Comparison of ENCODE assay signal across 12 cellular contexts in the genomic region with DNA sequence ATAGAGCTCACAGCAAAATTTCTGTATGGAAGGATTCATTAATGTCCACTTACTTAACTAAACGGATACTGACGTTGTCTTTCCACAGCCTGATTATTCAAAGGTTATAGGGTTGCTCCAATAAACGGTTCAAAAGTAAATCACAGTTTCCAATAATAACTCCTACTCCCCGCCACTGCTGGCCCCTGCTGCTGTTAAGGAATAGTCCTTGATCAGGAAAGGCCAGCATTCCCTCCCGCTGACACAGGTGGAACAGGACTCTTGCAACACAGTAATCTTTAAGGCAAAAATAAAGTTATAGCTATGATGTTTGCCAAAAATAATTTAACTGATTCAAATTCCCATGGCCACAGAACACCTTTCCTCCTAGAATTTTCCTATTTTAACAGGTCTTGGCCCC. TPM values are rescaled to one million over a fixed set of nuclear protein-coding genes. Genes with fewer than 3 reads are reported as not detected.
DNase-seq lines count a peak whose midpoint lies in the region; ATAC-seq and TF ChIP-seq lines count a peak whose summit lies in the region.
"Had no signal": no experiment of that assay in that cellular context is flagged by ENCODE, and none has a peak within 500 bp of the region (broad histone marks: within the 10 kb centered on the region; RNA-seq: fewer than 3 reads in every experiment).

No MANE protein-coding gene starts in this region.

- peaks cover 6% of the 10 kb centered on the region for H3K79me1 ChIP-seq in H9 (ENCODE audit: insufficient read depth, low read depth, low read length, poor library complexity, severe bottlenecking)
- peaks cover 4% of the 10 kb centered on the region for H3K79me1 ChIP-seq in trophoblast cell (ENCODE audit: low read length)

- no peak overlapping the region for H2BK20ac ChIP-seq in H9 (ENCODE audit: low read depth, low read length, poor library complexity, severe bottlenecking)

- POLR2A ChIA-PET in CD4-positive, alpha-beta memory T cell (lab: Charles Lee; ENCODE audit: partially characterized antibody) = no interaction called here

- H3K14ac ChIP-seq in H9 (ENCODE audit: insufficient read depth, low read length) (no peak overlapping the region), trophoblast cell (ENCODE audit: low read length) (no peak overlapping the region)

- no peak overlapping the region for H3K4ac ChIP-seq in H9 (ENCODE audit: low read depth, low read length)
- no peak overlapping the region for H3K4ac ChIP-seq in trophoblast cell (ENCODE audit: low read depth, low read length)

- no peak overlapping the region for H2BK12ac ChIP-seq in H9 (ENCODE audit: insufficient read length, low read depth, low read length)
- no peak overlapping the region for H2BK12ac ChIP-seq in trophoblast cell (ENCODE audit: low read length)

- no peak overlapping the region for H2AK5ac ChIP-seq in H9 (ENCODE audit: insufficient read length, low read length)
- no peak overlapping the region for H2AK5ac ChIP-seq in trophoblast cell (ENCODE audit: low read length)

- H3K23ac ChIP-seq in H9 (ENCODE audit: insufficient read length, low read depth, low read length) = no peak overlapping the region
- H3K23ac ChIP-seq in trophoblast cell (ENCODE audit: low read length) = no peak overlapping the region

- H3K4me3 ChIP-seq in left ventricle myocardium inferior (peak overlapping the region; percentile 9), trophoblast cell (ENCODE audit: low read depth, low read length) (no peak overlapping the region)
- H3K4me3 ChIP-seq in CD4-positive, alpha-beta memory T cell (ENCODE audit: low read length in 2 of 2) = no peak overlapping the region

- H2BK120ac ChIP-seq in H9 (ENCODE audit: low read depth, low read length, poor library complexity, severe bottlenecking) (no peak overlapping the region), trophoblast cell (ENCODE audit: insufficient read depth, low read length, poor library complexity) (no peak overlapping the region)

- H3K9me3 ChIP-seq in H9 (ENCODE audit: control insufficient read depth, low read depth, low read length) (no peaks in the 10 kb centered on the region), left ventricle myocardium inferior (replicated peaks) (no peaks in the 10 kb centered on the region), trophoblast cell (ENCODE audit: insufficient read depth, low read depth, low read length) (no peaks in the 10 kb centered on the region)
- H3K9me3 ChIP-seq in CD4-positive, alpha-beta memory T cell (ENCODE audit: control insufficient read depth in 1 of 2, low read length in 2 of 2) = no peaks in the 10 kb centered on the region

- peaks cover 3% of the 10 kb centered on the region; the same call in 1 of the 2 replicates for H3K79me2 ChIP-seq in H9 (ENCODE audit: insufficient read depth, low read length)
- H3K79me2 ChIP-seq in trophoblast cell (ENCODE audit: control insufficient read depth, insufficient read depth, low read length, poor library complexity) = no peaks in the 10 kb centered on the region

- H3K27me3 ChIP-seq in H9 (ENCODE audit: insufficient read depth, low read length) (no peaks in the 10 kb centered on the region), left ventricle myocardium inferior (ENCODE audit: low read depth) (no peaks in the 10 kb centered on the region), trophoblast cell (ENCODE audit: insufficient read depth, low read length) (no peaks in the 10 kb centered on the region)
- no peaks in the 10 kb centered on the region for H3K27me3 ChIP-seq in CD4-positive, alpha-beta memory T cell (ENCODE audit: insufficient read depth, low read length)

- H3K18ac ChIP-seq in H9 (ENCODE audit: insufficient read length, low read depth, low read length) = no peak overlapping the region
- no peak overlapping the region for H3K18ac ChIP-seq in trophoblast cell (ENCODE audit: low read length)

- no peaks in the 10 kb centered on the region for H3K36me3 ChIP-seq in left ventricle myocardium inferior
- H3K36me3 ChIP-seq in trophoblast cell (ENCODE audit: control insufficient read depth in 1 of 2, insufficient read depth in 2 of 2, low read length in 2 of 2) = peaks cover 3 to 7% of the 10 kb centered on the region in 2 experiments
- no peaks in the 10 kb centered on the region for H3K36me3 ChIP-seq in CD4-positive, alpha-beta memory T cell (ENCODE audit: insufficient read depth, low read length)

- H2AFZ ChIP-seq in H9 (ENCODE audit: low read length) = no peak overlapping the region
- H2AFZ ChIP-seq in trophoblast cell (ENCODE audit: insufficient read depth, low read length, poor library complexity) = no peak overlapping the region

- H3K4me2 ChIP-seq in H9 (ENCODE audit: insufficient read depth, insufficient read length, low read length) (peak overlapping the region; percentile 60), trophoblast cell (ENCODE audit: low read length) (no peak overlapping the region)

- peaks cover 10 to 35% (median 20%) of the 10 kb centered on the region in 3 experiments for H3K36me3 Mint-ChIP-seq in H9 (ENCODE audit: insufficient read depth in 1 of 3, low read depth in 3 of 3)
- peaks cover 45% of the 10 kb centered on the region for H3K36me3 Mint-ChIP-seq in brain
- H3K36me3 Mint-ChIP-seq in CD4-positive, alpha-beta memory T cell = no peaks in the 10 kb centered on the region
- H3K36me3 Mint-ChIP-seq: activated naive CD4-positive, alpha-beta T cell treated with anti-CD3 and anti-CD28 coated beads, Interleukin-2, amount 50 U/mL, for 72 hours had no signal

- no peaks in the 10 kb centered on the region for H3K23me2 ChIP-seq in H9 (ENCODE audit: insufficient read length, low read depth, low read length, poor library complexity, severe bottlenecking)

- H4K5ac ChIP-seq in H9 (ENCODE audit: insufficient read length, low read depth, low read length) = no peak overlapping the region

- no peaks in the 10 kb centered on the region for H4K20me1 ChIP-seq in H9 (ENCODE audit: control insufficient read depth, insufficient read depth, insufficient read length)

- peaks cover 5% of the 10 kb centered on the region for H3K4me1 ChIP-seq in H9 (ENCODE audit: insufficient read depth, low read length)
- peaks cover 49% of the 10 kb centered on the region for H3K4me1 ChIP-seq in left ventricle myocardium inferior
- peaks cover 2 to 4% of the 10 kb centered on the region in 2 experiments for H3K4me1 ChIP-seq in trophoblast cell (ENCODE audit: control insufficient read depth in 1 of 2, insufficient read depth in 2 of 2, low read length in 2 of 2)
- no peaks in the 10 kb centered on the region for H3K4me1 ChIP-seq in CD4-positive, alpha-beta memory T cell (ENCODE audit: insufficient read depth, low read length)

- ATAC-seq in esophagus mucosa (no peak), HG02763 (IDR thresholded peaks at IDR 0.05; ENCODE audit: unreplicated experiment) (no peak)
- ATAC-seq: activated CD4-positive, alpha-beta T cell treated with anti-CD3 and anti-CD28 coated beads for 36 hours; activated naive CD4-positive, alpha-beta T cell treated with anti-CD3 and anti-CD28 coated beads, Interleukin-2, amount 50 U/mL, for 72 hours; T-helper 17 cell had no signal

- H3K27ac ChIP-seq in H9 (ENCODE audit: insufficient read length, low read depth, low read length) (no peak overlapping the region), left ventricle myocardium inferior (replicated peaks) (no peak overlapping the region), trophoblast cell (ENCODE audit: low read depth, low read length) (no peak overlapping the region)
- no peak overlapping the region for H3K27ac ChIP-seq in CD4-positive, alpha-beta memory T cell (ENCODE audit: low read depth, low read length)

- no peak for TF ChIP-seq CTCF in H9 (conservative IDR thresholded peaks at IDR 0.05)
- TF ChIP-seq CTCF in brain (conservative IDR thresholded peaks at IDR 0.05) = no peak
- no peak for TF ChIP-seq CTCF in left ventricle myocardium inferior (IDR thresholded peaks at IDR 0.05; ENCODE audit: borderline replicate concordance)

- H3K4me3 Mint-ChIP-seq in H9 (peak overlapping the region in 1 of 2 experiments; percentile 72; a peak in 3 of 5 replicates), brain (peak overlapping the region in 2 of 5 experiments; percentile 14 to 24)
- no peak overlapping the region for H3K4me3 Mint-ChIP-seq in CD4-positive, alpha-beta memory T cell
- H3K4me3 Mint-ChIP-seq: activated CD4-positive, alpha-beta T cell treated with anti-CD3 and anti-CD28 coated beads for 36 hours; nephron progenitor cell; T-helper 17 cell had no signal

- H3K4me1 Mint-ChIP-seq in H9 = peaks cover 33 to 51% of the 10 kb centered on the region in 2 experiments
- H3K4me1 Mint-ChIP-seq in brain = peaks cover 44% of the 10 kb centered on the region
- no peaks in the 10 kb centered on the region for H3K4me1 Mint-ChIP-seq in CD4-positive, alpha-beta memory T cell
- H3K4me1 Mint-ChIP-seq: activated CD4-positive, alpha-beta T cell treated with anti-CD3 and anti-CD28 coated beads for 36 hours; T-helper 17 cell had no signal

- H3K27ac Mint-ChIP-seq in H9 = peak overlapping the region in 2 of 3 experiments; percentile 8 to 46; a peak in 1 of 7 replicates
- H3K27ac Mint-ChIP-seq in brain = peak overlapping the region in 3 of 5 experiments; percentile 3 to 83 (median 46)
- no peak overlapping the region for H3K27ac Mint-ChIP-seq in CD4-positive, alpha-beta memory T cell
- H3K27ac Mint-ChIP-seq: activated CD4-positive, alpha-beta T cell treated with anti-CD3 and anti-CD28 coated beads for 36 hours; activated naive CD4-positive, alpha-beta T cell treated with anti-CD3 and anti-CD28 coated beads, Interleukin-2, amount 50 U/mL, for 72 hours; T-helper 17 cell had no signal

- no CpG with 5 or more reads among the region's 5 CpGs for WGBS in H9 (ENCODE audit: extremely low coverage, insufficient read length, low lambda C conversion rate)
- no CpG with 5 or more reads among the region's 5 CpGs for WGBS in trophoblast cell (ENCODE audit: extremely low coverage, insufficient coverage, insufficient read length)

- no peak overlapping the region for H3K56ac ChIP-seq in H9 (ENCODE audit: insufficient read length, low read depth, low read length)

- H4K91ac ChIP-seq in H9 (ENCODE audit: insufficient read length, low read depth, low read length) (no peak overlapping the region), trophoblast cell (ENCODE audit: low read depth, low read length) (no peak overlapping the region)

- no peak for DNase-seq in H9
- DNase-seq in left ventricle myocardium inferior = no peak
- DNase-seq in trophoblast cell = peak; percentile 35 to 63
- no peak for DNase-seq in CD4-positive, alpha-beta memory T cell
- no peak for DNase-seq in nucleus accumbens (lab: John Stamatoyannopoulos, UW)
- DNase-seq: activated CD4-positive, alpha-beta T cell treated with anti-CD3 and anti-CD28 coated beads for 36 hours; nephron progenitor cell; T-helper 17 cell had no signal

- no peak overlapping the region for H4K12ac ChIP-seq in trophoblast cell (ENCODE audit: low read depth, low read length)

- intact Hi-C loops in left ventricle myocardium inferior (cut with micrococcal nuclease) = no loop called here
- intact Hi-C loops in CD4-positive, alpha-beta memory T cell (cut with micrococcal nuclease) = no loop called here

- H3K27me3 Mint-ChIP-seq in H9 (ENCODE audit: low read depth) = no peaks in the 10 kb centered on the region; the same call in 1 of the 2 replicates
- H3K27me3 Mint-ChIP-seq in brain = no peaks in the 10 kb centered on the region
- H3K27me3 Mint-ChIP-seq in CD4-positive, alpha-beta memory T cell = peaks cover 0 to 1% of the 10 kb centered on the region in 2 donors

- CTCF ChIA-PET in CD4-positive, alpha-beta memory T cell (lab: Charles Lee; ENCODE audit: partially characterized antibody) = no interaction called here

- H3K9ac ChIP-seq in H9 (ENCODE audit: extremely low read depth, insufficient read length, low read length) = no peak overlapping the region
- H3K9ac ChIP-seq in trophoblast cell (ENCODE audit: low read length) = no peak overlapping the region

- no peak overlapping the region for H3T11ph ChIP-seq in H9 (ENCODE audit: low read length)

- H2BK5ac ChIP-seq in H9 (ENCODE audit: insufficient read length, low read length) (no peak overlapping the region), trophoblast cell (ENCODE audit: low read depth, low read length, poor library complexity) (no peak overlapping the region)

- no peak overlapping the region for H4K8ac ChIP-seq in H9 (replicated peaks; ENCODE audit: insufficient read length, low read depth, low read length)
- no peak overlapping the region for H4K8ac ChIP-seq in trophoblast cell (ENCODE audit: low read depth, low read length)

- H2BK15ac ChIP-seq in H9 (ENCODE audit: low read depth, low read length) = no peak overlapping the region

- H3K9me3 Mint-ChIP-seq in H9 = no peaks in the 10 kb centered on the region
- H3K9me3 Mint-ChIP-seq in brain = peaks cover 0 to 6% (median 3%) of the 10 kb centered on the region in 5 experiments
- peaks cover 0 to 5% (median 2%) of the 10 kb centered on the region in 8 donors for H3K9me3 Mint-ChIP-seq in CD4-positive, alpha-beta memory T cell

RNA-seq across cellular contexts. Expression of gene FAT1, which starts 53.9 kb away (rescaled TPM):
- total RNA-seq in H9 (2021) (157 and 173 TPM in 2 replicates), left ventricle myocardium inferior (59.1 TPM), esophagus mucosa (86.4 TPM)
- polyA plus RNA-seq in brain (ENCODE audit: insufficient read depth, low read depth, low replicate concordance) = 16.9 TPM
- 37.6 and 37.9 TPM in 2 replicates for polyA plus RNA-seq in trophoblast cell (2013)
- not detected for total RNA-seq in CD4-positive, alpha-beta memory T cell
- polyA plus RNA-seq in CD4-positive, alpha-beta memory T cell = not detected
- total RNA-seq: T-helper 17 cell had no signal

Comparison
In these comparisons a context has a peak if more than half of its experiments do, and no peak if none do; other contexts are left out.
1. DNase-seq: peak in trophoblast cell (2 of 2); none in H9 (single experiment), left ventricle myocardium inferior (single experiment), CD4-positive, alpha-beta memory T cell (0 of 5) and nucleus accumbens (0 of 56).
2. H3K27ac Mint-ChIP-seq: peak in H9 (2 of 3) and brain (3 of 5); none in CD4-positive, alpha-beta memory T cell (0 of 7).
3. RNA of gene FAT1, which starts 53.9 kb away (total RNA-seq): 157 to 173 TPM in H9, 86.4 TPM in esophagus mucosa (single experiment) and 59.1 TPM in left ventricle myocardium inferior (single experiment); not detected in CD4-positive, alpha-beta memory T cell; every median in the first group is over 10 times any median in the second.